ENCODE assay signal across 8 cellular contexts in the genomic region with DNA sequence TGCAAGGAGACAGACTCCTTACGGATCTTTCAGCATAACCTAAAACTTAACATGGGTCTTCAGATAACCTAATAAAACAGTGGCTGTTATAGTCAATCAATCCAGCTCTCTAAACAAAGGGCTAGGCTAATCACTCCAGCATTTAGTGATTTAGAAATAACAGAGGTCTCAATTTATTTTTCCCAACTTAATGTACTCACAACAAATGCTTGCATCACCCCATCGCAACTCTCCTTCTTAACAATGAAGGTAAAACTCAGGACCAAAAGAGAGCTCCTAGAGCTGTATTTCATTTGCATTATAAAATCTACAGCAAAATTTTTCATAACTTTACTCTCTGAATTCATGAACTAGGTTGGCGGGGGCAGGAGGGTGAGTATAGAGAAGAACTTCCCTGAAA. TPM values are rescaled to one million over a fixed set of nuclear protein-coding genes. Genes with fewer than 3 reads are reported as not detected.
DNase-seq lines count a peak whose midpoint lies in the region; ATAC-seq, FAIRE-seq and TF ChIP-seq lines count a peak whose summit lies in the region.

No MANE protein-coding gene starts in this region.

- DNase-seq in Peyer's patch (no peak), esophagus muscularis mucosa (ENCODE audit: extremely low spot score) (no peak), NCI-H2081 treated with DMSO at 0.1 percent for 48 hours (lab: John Stamatoyannopoulos, UW) (no peak), H54 (ENCODE audit: insufficient read length, low spot score) (no peak)
- no peak for DNase-seq in activated effector memory CD4-positive, alpha-beta T cell treated with anti-CD3 and anti-CD28 coated beads, Interleukin-2, amount 50 U/mL, for 16 hours

- FAIRE-seq in H54 (lab: Jason Lieb, UNC) = no peak

- H3K27ac ChIP-seq in Peyer's patch (peak overlapping the region in 2 of 4 donors; percentile 94 to 95), esophagus muscularis mucosa (replicated peaks in 1 of 4) (peak overlapping the region; percentile 88 to 95 (median 93)), rectal smooth muscle tissue (ENCODE audit: low read depth, low read length) (no peak overlapping the region)

- intact Hi-C loops in esophagus muscularis mucosa (cut with DNase I) = no loop called here

- H3K4me1 ChIP-seq in Peyer's patch (peaks cover 0 to 30% (median 4%) of the 10 kb centered on the region in 4 donors), esophagus muscularis mucosa (peaks cover 22 to 49% (median 44%) of the 10 kb centered on the region in 4 donors), rectal smooth muscle tissue (ENCODE audit: control insufficient read depth, insufficient read depth, low read length) (peaks cover 6% of the 10 kb centered on the region)

- peak overlapping the region; percentile 21 for H3K9ac ChIP-seq in rectal smooth muscle tissue (ENCODE audit: low read length)

- H3K36me3 ChIP-seq in Peyer's patch = no peaks in the 10 kb centered on the region
- H3K36me3 ChIP-seq in esophagus muscularis mucosa = no peaks in the 10 kb centered on the region
- H3K36me3 ChIP-seq in rectal smooth muscle tissue (ENCODE audit: control insufficient read depth, insufficient read depth, low read length) = no peaks in the 10 kb centered on the region

- 65% methylated on average over 3 of the region's 3 CpGs for WGBS in esophagus muscularis mucosa

- no peak for TF ChIP-seq EP300 in esophagus muscularis mucosa (IDR thresholded peaks at IDR 0.05)

- H3K4me3 ChIP-seq in GM12875 (ENCODE audit: low read depth, low read length) = peak overlapping the region; percentile 79
- H3K4me3 ChIP-seq in Peyer's patch = peak overlapping the region; percentile 75 to 96 (median 86)
- peak overlapping the region; percentile 71 to 81 (median 74) for H3K4me3 ChIP-seq in esophagus muscularis mucosa
- H3K4me3 ChIP-seq in rectal smooth muscle tissue (ENCODE audit: low read length) = peak overlapping the region; percentile 87

- no peaks in the 10 kb centered on the region for H3K27me3 ChIP-seq in Peyer's patch
- H3K27me3 ChIP-seq in esophagus muscularis mucosa = no peaks in the 10 kb centered on the region
- H3K27me3 ChIP-seq in rectal smooth muscle tissue (ENCODE audit: control insufficient read depth, insufficient read depth, low read length) = no peaks in the 10 kb centered on the region

- ATAC-seq in HG03439 (IDR thresholded peaks at IDR 0.05; ENCODE audit: unreplicated experiment) = no peak

- TF ChIP-seq POLR2A in Peyer's patch (IDR thresholded peaks at IDR 0.05) (no peak), esophagus muscularis mucosa (IDR thresholded peaks at IDR 0.05; ENCODE audit: low read depth) (no peak), H54 (IDR thresholded peaks at IDR 0.05; ENCODE audit: low read depth, low read length) (no peak)

- no peak for TF ChIP-seq CTCF in GM12875 (IDR thresholded peaks at IDR 0.05; ENCODE audit: borderline replicate concordance, insufficient read depth, low read depth, low read length)
- no peak for TF ChIP-seq CTCF in Peyer's patch (IDR thresholded peaks at IDR 0.05)
- no peak for TF ChIP-seq CTCF in esophagus muscularis mucosa (IDR thresholded peaks at IDR 0.05)

- H3K9me3 ChIP-seq in Peyer's patch (no peaks in the 10 kb centered on the region), esophagus muscularis mucosa (no peaks in the 10 kb centered on the region)

RNA-seq across cellular contexts. Expression of gene LIN54, which starts 1.1 kb away (rescaled TPM):
- total RNA-seq in Peyer's patch = 10 to 100 TPM in 1 of 4 donors, 1 to 10 TPM in 3; 8.7 to 13.0 (median 9.4) TPM
- total RNA-seq in esophagus muscularis mucosa = 10 to 100 TPM in 1 of 4 donors, 1 to 10 TPM in 3; 8.6 to 10.6 (median 9.0) TPM

RNA-seq across cellular contexts. Expression of gene COPS4, which starts 25.5 kb away (rescaled TPM):
- total RNA-seq in Peyer's patch (100 to 1,000 TPM in 1 of 4 donors, 10 to 100 TPM in 3; 34.3 to 116 (median 43.5) TPM), esophagus muscularis mucosa (10 to 100 TPM; 54.8 to 63.7 (median 57.7) TPM)
